8 cellular contexts compared by ENCODE assay signal in the genomic region with DNA sequence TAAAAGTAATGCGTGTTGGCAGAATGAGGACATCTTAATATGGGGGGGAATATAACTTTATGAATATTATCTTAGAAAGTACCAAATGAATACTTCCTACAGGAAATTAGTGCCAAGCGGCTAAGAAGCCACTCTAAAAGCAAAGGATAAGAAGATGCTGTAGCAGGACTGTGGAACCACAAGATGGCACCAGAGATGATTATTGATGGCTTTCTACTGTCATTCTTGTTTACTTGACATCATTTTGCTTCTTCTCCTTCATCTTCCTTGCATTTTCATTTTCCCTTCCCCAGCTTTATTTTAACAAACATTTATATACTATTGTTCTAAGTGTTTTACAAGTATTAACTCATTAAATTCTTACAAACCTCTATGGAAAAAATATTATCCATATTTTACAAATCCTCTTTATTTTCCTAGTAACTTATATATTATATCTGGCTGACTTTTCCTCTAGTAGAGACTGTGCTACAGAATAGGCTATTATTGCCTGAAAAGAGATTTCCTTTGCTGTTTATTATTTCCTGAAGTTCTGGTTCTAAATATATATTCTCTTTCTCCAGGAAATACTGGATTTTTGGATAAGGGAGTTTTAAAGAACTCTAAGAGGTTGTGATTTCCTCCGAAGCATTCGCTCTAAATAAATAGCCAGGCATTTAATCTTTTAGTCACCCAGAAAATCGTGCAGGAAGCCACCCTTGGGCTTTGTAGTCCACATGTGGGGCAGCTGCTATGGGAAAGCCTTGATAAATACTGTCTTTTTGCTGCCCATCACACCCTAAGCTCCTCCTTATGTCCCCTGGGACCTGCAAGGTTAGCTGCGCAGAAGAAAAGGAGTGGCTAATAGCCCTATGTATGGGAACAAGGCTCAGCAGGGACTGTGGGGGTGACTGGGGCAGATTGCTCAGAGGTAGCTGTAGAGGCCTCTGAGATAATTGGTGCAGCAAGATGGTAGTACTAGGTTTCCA. TPM values are rescaled to one million over a fixed set of nuclear protein-coding genes. Genes with fewer than 3 reads are reported as not detected.
DNase-seq lines count a peak whose midpoint lies in the region; ATAC-seq, FAIRE-seq and TF ChIP-seq lines count a peak whose summit lies in the region.

No MANE protein-coding gene starts in this region.

- no CpG with 5 or more reads among the region's 6 CpGs for WGBS in trophoblast cell (ENCODE audit: extremely low coverage, insufficient coverage, insufficient read length)
- WGBS in stomach, 5 donors: 50 to 62% (median 51%) methylated on average over 6 of the region's 6 CpGs

- H2AK5ac ChIP-seq in trophoblast cell (ENCODE audit: low read length): no peak overlapping the region

- H2AFZ ChIP-seq in endothelial cell of umbilical vein (ENCODE audit: low read depth, low read length) (no peak overlapping the region), trophoblast cell (ENCODE audit: insufficient read depth, low read length, poor library complexity) (no peak overlapping the region)

- peak; percentile 84 for FAIRE-seq in endothelial cell of umbilical vein (lab: Jason Lieb, UNC)

- CTCF ChIA-PET in endothelial cell of umbilical vein (lab: Charles Lee): interaction anchor here (1.0 kb wide), 1 partner anchor 11 kb away, joined by 3 read pairs; no protein-coding TSS in a partner anchor

- H3K27me3 ChIP-seq in Peyer's patch (no peaks in the 10 kb centered on the region), endothelial cell of umbilical vein (ENCODE audit: control insufficient read depth in 2 of 2, insufficient read depth in 2 of 2, low read length in 2 of 2) (no peaks in the 10 kb centered on the region), trophoblast cell (ENCODE audit: insufficient read depth, low read length) (no peaks in the 10 kb centered on the region), stomach (no peaks in the 10 kb centered on the region)

- no peak overlapping the region for H2BK12ac ChIP-seq in trophoblast cell (ENCODE audit: low read length)

- no peak for TF ChIP-seq EP300 in stomach (IDR thresholded peaks at IDR 0.05)

- H3K4me2 ChIP-seq in endothelial cell of umbilical vein (ENCODE audit: insufficient read depth, low read length) (no peak overlapping the region), trophoblast cell (ENCODE audit: low read length) (no peak overlapping the region)

- H3K9me3 ChIP-seq in Peyer's patch: no peaks in the 10 kb centered on the region
- no peaks in the 10 kb centered on the region for H3K9me3 ChIP-seq in endothelial cell of umbilical vein (replicated peaks; ENCODE audit: control insufficient read depth, insufficient read depth, low read length)
- no peaks in the 10 kb centered on the region for H3K9me3 ChIP-seq in trophoblast cell (ENCODE audit: insufficient read depth, low read depth, low read length)
- no peaks in the 10 kb centered on the region for H3K9me3 ChIP-seq in stomach

- H3K23ac ChIP-seq in trophoblast cell (ENCODE audit: low read length): no peak overlapping the region

- H3K9ac ChIP-seq in endothelial cell of umbilical vein (replicated peaks; ENCODE audit: extremely low read depth, insufficient read depth, low read length) (no peak overlapping the region), trophoblast cell (ENCODE audit: low read length) (no peak overlapping the region)

- no peaks in the 10 kb centered on the region for H3K79me1 ChIP-seq in trophoblast cell (ENCODE audit: low read length)

- H3K27ac ChIP-seq in Peyer's patch: peak overlapping the region in 1 of 4 donors; percentile 6
- no peak overlapping the region for H3K27ac ChIP-seq in endothelial cell of umbilical vein (ENCODE audit: insufficient read depth, low read depth, low read length)
- no peak overlapping the region for H3K27ac ChIP-seq in trophoblast cell (ENCODE audit: low read depth, low read length)
- H3K27ac ChIP-seq in stomach: no peak overlapping the region

- no peak overlapping the region for H3K4me3 ChIP-seq in Peyer's patch
- H3K4me3 ChIP-seq in endothelial cell of umbilical vein (replicated peaks in 1 of 3; ENCODE audit: insufficient read depth in 1 of 3, low read depth in 1 of 3, low read length in 3 of 3): no peak overlapping the region
- no peak overlapping the region for H3K4me3 ChIP-seq in trophoblast cell (ENCODE audit: low read depth, low read length)
- H3K4me3 ChIP-seq in stomach: no peak overlapping the region

- peak; percentile 74 for ATAC-seq in GM18907 (IDR thresholded peaks at IDR 0.05; ENCODE audit: unreplicated experiment)
- peak; percentile 86 for ATAC-seq in HG03342 (IDR thresholded peaks at IDR 0.05; ENCODE audit: unreplicated experiment)

- H3K79me2 ChIP-seq in endothelial cell of umbilical vein (ENCODE audit: control insufficient read depth, insufficient read depth, low read length) (no peaks in the 10 kb centered on the region), trophoblast cell (ENCODE audit: control insufficient read depth, insufficient read depth, low read length, poor library complexity) (no peaks in the 10 kb centered on the region)

- POLR2A ChIA-PET in endothelial cell of umbilical vein (lab: Charles Lee): no interaction called here

- TF ChIP-seq CTCF in Peyer's patch (IDR thresholded peaks at IDR 0.05) (peak in 5 of 6 experiments; percentile 17 to 46 (median 37)), endothelial cell of umbilical vein (IDR thresholded peaks at IDR 0.05; ENCODE audit: extremely low read depth in 1 of 2, insufficient read depth in 1 of 2, low read depth in 1 of 2, low read length in 2 of 2) (peak; percentile 33), stomach (IDR thresholded peaks at IDR 0.05) (no peak)

- H3K9me1 ChIP-seq in endothelial cell of umbilical vein (replicated peaks; ENCODE audit: control insufficient read depth, extremely low read depth, insufficient read depth, low read length): no peaks in the 10 kb centered on the region

- no TSS peak for BruUV-seq in endothelial cell of umbilical vein (replicated peaks; lab: Mats Ljungman, UMichigan)

- H2BK120ac ChIP-seq in trophoblast cell (ENCODE audit: insufficient read depth, low read length, poor library complexity): no peak overlapping the region

- H4K20me1 ChIP-seq in endothelial cell of umbilical vein (replicated peaks; ENCODE audit: control insufficient read depth, extremely low read depth, insufficient read depth, low read length): no peaks in the 10 kb centered on the region

- dilution Hi-C loops in endothelial cell of umbilical vein (cut with MboI; ENCODE audit: extremely low pct_ligation_motif_present, low sequenced_read_pairs): no loop called here

- H3K36me3 ChIP-seq in Peyer's patch (no peaks in the 10 kb centered on the region), endothelial cell of umbilical vein (ENCODE audit: control insufficient read depth in 2 of 2, extremely low read depth in 1 of 2, insufficient read depth in 2 of 2, low read length in 2 of 2) (no peaks in the 10 kb centered on the region), trophoblast cell (ENCODE audit: control insufficient read depth in 1 of 2, insufficient read depth in 2 of 2, low read length in 2 of 2) (no peaks in the 10 kb centered on the region), stomach (peaks cover 0 to 3% (median under 1%) of the 10 kb centered on the region in 4 donors)

- no peak overlapping the region for H3K14ac ChIP-seq in trophoblast cell (ENCODE audit: low read length)

- DNase-seq in DMS114 treated with DMSO at 0.1 percent for 48 hours (lab: John Stamatoyannopoulos, UW; ENCODE audit: unreplicated experiment) (peak; percentile 60), Peyer's patch (peak in 1 of 3 donors; percentile 50), endothelial cell of umbilical vein (ENCODE audit: low read depth, low spot score) (peak; percentile 79), trophoblast cell (peak; percentile 16 to 52), stomach (no peak), HK-2 (ENCODE audit: unreplicated experiment) (no peak)

- no peak overlapping the region for H4K8ac ChIP-seq in trophoblast cell (ENCODE audit: low read depth, low read length)

- no peak overlapping the region for H2BK5ac ChIP-seq in trophoblast cell (ENCODE audit: low read depth, low read length, poor library complexity)

- no peak overlapping the region for H4K12ac ChIP-seq in trophoblast cell (ENCODE audit: low read depth, low read length)

- intact Hi-C loops in endothelial cell of umbilical vein (cut with micrococcal nuclease) (loop anchor here (10.0 kb wide), 1 partner anchor 490 kb away; no protein-coding TSS in a partner anchor), stomach (cut with DNase I; ENCODE audit: low total_unique reads) (no loop called here)

- no peak overlapping the region for H4K91ac ChIP-seq in trophoblast cell (ENCODE audit: low read depth, low read length)

- no peak overlapping the region for H3K18ac ChIP-seq in trophoblast cell (ENCODE audit: low read length)

- no peaks in the 10 kb centered on the region for H3K4me1 ChIP-seq in Peyer's patch
- H3K4me1 ChIP-seq in endothelial cell of umbilical vein (ENCODE audit: control insufficient read depth, extremely low read depth, insufficient read depth, low read length): peaks cover 4% of the 10 kb centered on the region
- H3K4me1 ChIP-seq in trophoblast cell (ENCODE audit: control insufficient read depth in 1 of 2, insufficient read depth in 2 of 2, low read length in 2 of 2): no peaks in the 10 kb centered on the region
- no peaks in the 10 kb centered on the region for H3K4me1 ChIP-seq in stomach

- H3K4ac ChIP-seq in trophoblast cell (ENCODE audit: low read depth, low read length): no peak overlapping the region

- TF ChIP-seq POLR2A in Peyer's patch (IDR thresholded peaks at IDR 0.05) (no peak), endothelial cell of umbilical vein (IDR thresholded peaks at IDR 0.05; ENCODE audit: low read depth, low read length) (no peak), stomach (IDR thresholded peaks at IDR 0.05) (no peak)

TF ChIP-seq in endothelial cell of umbilical vein, 7 proteins besides CTCF, POLR2A, EP300 and RAD21 (continues in another document):
- no peak for TF ChIP-seq JUN (IDR thresholded peaks at IDR 0.05; ENCODE audit: borderline replicate concordance, insufficient read depth, insufficient read length, low read depth)
- TF ChIP-seq, protein P1, sequence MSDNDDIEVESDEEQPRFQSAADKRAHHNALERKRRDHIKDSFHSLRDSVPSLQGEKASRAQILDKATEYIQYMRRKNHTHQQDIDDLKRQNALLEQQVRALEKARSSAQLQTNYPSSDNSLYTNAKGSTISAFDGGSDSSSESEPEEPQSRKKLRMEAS (IDR thresholded peaks at IDR 0.05; ENCODE audit: insufficient read depth, insufficient read length): no peak

RNA-seq across cellular contexts. Expression of a gene that starts 9.2 kb away (rescaled TPM):
- total RNA-seq in Peyer's patch: not detected
- not detected in 2 replicates for total RNA-seq in endothelial cell of umbilical vein
- not detected in 2 replicates for polyA plus RNA-seq in endothelial cell of umbilical vein
- polyA plus RNA-seq in endothelial cell of umbilical vein (2011; cell fraction: cytosol; rRNA removed): not detected in 2 replicates
- not detected in 2 replicates for polyA plus RNA-seq in endothelial cell of umbilical vein (2011; cell fraction: nucleus; rRNA removed)
- polyA plus RNA-seq in endothelial cell of umbilical vein (2012): 0.04 TPM in 1 of 2 replicates, not detected in the other
- polyA minus RNA-seq in endothelial cell of umbilical vein: not detected in 2 replicates
- polyA minus RNA-seq in endothelial cell of umbilical vein (2011; cell fraction: cytosol; rRNA and poly(A)+ RNA removed): 1.3 TPM
- polyA minus RNA-seq in endothelial cell of umbilical vein (2011; cell fraction: nucleus; rRNA and poly(A)+ RNA removed): not detected in 2 replicates
- polyA plus RNA-seq in trophoblast cell (2013): 0.01 TPM in 1 of 2 replicates, not detected in the other
- total RNA-seq in stomach: under 1 TPM in 2 of 5 donors, not detected in 3; 0.37 to 0.58 TPM
- under 1 TPM in 1 of 3 donors, not detected in 2; 0.10 TPM for polyA plus RNA-seq in stomach

Comparison
In these comparisons a context has a peak if more than half of its experiments do, and no peak if none do; other contexts are left out.
1. DNase-seq: peak in DMS114 treated with DMSO at 0.1 percent for 48 hours (single experiment), endothelial cell of umbilical vein (single experiment) and trophoblast cell (2 of 2); none in stomach (single experiment) and HK-2 (single experiment).
2. CTCF ChIP-seq: peak in Peyer's patch (5 of 6) and endothelial cell of umbilical vein (2 of 2); none in stomach (0 of 7).